Comparison of ENCODE assay signal across 21 cellular contexts in the genomic region with DNA sequence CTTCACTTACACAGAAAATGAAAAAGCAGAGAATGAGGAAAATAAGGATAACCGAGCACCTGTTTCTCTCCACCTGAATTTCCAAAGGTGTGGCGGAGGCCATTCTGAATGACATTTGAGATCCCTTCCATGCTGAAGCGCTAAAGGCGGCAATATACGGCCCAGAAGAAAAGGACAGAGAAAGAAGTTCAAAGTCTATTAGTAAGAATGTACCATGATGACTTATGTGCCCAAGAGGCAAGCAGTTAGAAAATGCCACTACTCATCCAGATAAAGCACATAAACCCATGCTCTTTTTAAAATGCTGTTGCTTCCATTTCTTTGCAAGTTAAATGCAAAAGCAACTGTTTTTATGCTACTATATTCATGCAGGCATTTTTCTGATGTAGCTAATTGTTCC. TPM values are rescaled to one million over a fixed set of nuclear protein-coding genes. Genes with fewer than 3 reads are reported as not detected.
A peak's percentile ranks its signal among the peaks of the same experiment; 100 is the strongest.
DNase-seq lines count a peak whose midpoint lies in the region; ATAC-seq and TF ChIP-seq lines count a peak whose summit lies in the region.
"Had no signal": no experiment of that assay in that cellular context is flagged by ENCODE, and none has a peak within 500 bp of the region (broad histone marks: within the 10 kb centered on the region; RNA-seq: fewer than 3 reads in every experiment).

No MANE protein-coding gene starts in this region.

- H4K20me1 ChIP-seq in GM23248 (ENCODE audit: insufficient read depth): no peaks in the 10 kb centered on the region

- H3K36me3 ChIP-seq in GM23248 (ENCODE audit: low read depth) (peaks cover 21% of the 10 kb centered on the region; the same call in 1 of the 2 replicates), Panc1 (ENCODE audit: control insufficient read depth, insufficient read depth, low read length) (peaks cover 13% of the 10 kb centered on the region; the same call in 1 of the 2 replicates), esophagus muscularis mucosa (peaks cover 0 to 20% (median 4%) of the 10 kb centered on the region in 4 donors), psoas muscle (ENCODE audit: insufficient read depth in 1 of 2, low read depth in 1 of 2) (peaks cover 5 to 49% of the 10 kb centered on the region in 2 donors)

- H3K9ac ChIP-seq in GM23248: peak overlapping the region; percentile 48

- no peak for TF ChIP-seq POLR2A in esophagus muscularis mucosa (IDR thresholded peaks at IDR 0.05; ENCODE audit: low read depth)

- BruUV-seq in Panc1 (replicated peaks; lab: Mats Ljungman, UMichigan): no TSS peak

- POLR2A ChIA-PET in Panc1 (lab: Charles Lee): interaction anchor here (0.7 kb wide), 1 partner anchor 9 kb away, joined by 3 read pairs; no protein-coding TSS in a partner anchor

- WGBS in GM23248 (ENCODE audit: low coverage in 1 of 2, low lambda C conversion rate in 2 of 2, missing lambda C conversion rate in 2 of 2), 2 experiments: 97 to 98% methylated on average over 5 of the region's 5 CpGs
- 99% methylated on average over 5 of the region's 5 CpGs for WGBS in esophagus muscularis mucosa
- WGBS in psoas muscle, 3 donors: 88 to 98% (median 97%) methylated on average over 5 of the region's 5 CpGs

- TF ChIP-seq CTCF in Panc1 (IDR thresholded peaks at IDR 0.05) (no peak), esophagus muscularis mucosa (IDR thresholded peaks at IDR 0.05) (no peak), psoas muscle (IDR thresholded peaks at IDR 0.05) (no peak)

- peak overlapping the region; percentile 78 for H3K4me2 ChIP-seq in GM23248 (ENCODE audit: unreplicated experiment)

- in situ Hi-C loops in GM23248 (cut with MboI): loop anchor here (25.0 kb wide), 1 partner anchor 227 kb away; no protein-coding TSS in a partner anchor
- in situ Hi-C loops in Panc1 (cut with HindIII; ENCODE audit: low pct_unique_long_range_greater_than_20kb, low sequenced_read_pairs): no loop called here

- peak overlapping the region; percentile 91 for H3K27ac ChIP-seq in GM23248
- peak overlapping the region; percentile 99 for H3K27ac ChIP-seq in Panc1 (ENCODE audit: low read length)
- H3K27ac ChIP-seq in esophagus muscularis mucosa (replicated peaks in 1 of 4): peak overlapping the region; percentile 19 to 62 (median 40)
- peak overlapping the region; percentile 78 for H3K27ac ChIP-seq in psoas muscle

- H3K79me2 ChIP-seq in GM23248 (ENCODE audit: insufficient read depth): peaks cover 54% of the 10 kb centered on the region

- H3F3A ChIP-seq in GM23248 (ENCODE audit: insufficient read depth): peaks cover 79% of the 10 kb centered on the region

- H3K9me2 ChIP-seq in GM23248 (ENCODE audit: insufficient read depth): no peaks in the 10 kb centered on the region

- CTCF ChIA-PET in Panc1 (lab: Charles Lee): no interaction called here

- H2AFZ ChIP-seq in GM23248: no peak overlapping the region

- DNase-seq in GM23248 (no peak), Panc1 (ENCODE audit: low read depth, low spot score) (no peak), esophagus muscularis mucosa (ENCODE audit: extremely low spot score) (no peak), psoas muscle (no peak), NCI-H82 treated with DMSO at 0.1 percent for 48 hours (lab: John Stamatoyannopoulos, UW; ENCODE audit: unreplicated experiment) (no peak), T1000 (lab: John Stamatoyannopoulos, UW) (no peak)
- no peak for DNase-seq in activated CD8-positive, alpha-beta memory T cell treated with anti-CD3 and anti-CD28 coated beads, Interleukin-2, amount 50 U/mL, for 4 hours
- DNase-seq: activated CD8-positive, alpha-beta T cell treated with anti-CD3 and anti-CD28 coated beads for 36 hours; activated naive CD4-positive, alpha-beta T cell treated with anti-CD3 and anti-CD28 coated beads, Interleukin-2, amount 50 U/mL, for 16 hours; activated T-cell treated with anti-CD3 and anti-CD28 coated beads, Interleukin-2, amount 50 U/mL, for 4 hours; AML-193; cortex of kidney; DND-41; NCI-H524; nucleus accumbens; retina; SHP77 treated with DMSO at 0.1 percent for 48 hours; stimulated activated naive B cell treated with anti-CD40 and anti-IgM and Interleukin-4, amounts not matched to agents 10 μg/mL and 1 μg/mL and 100 μg/mL, for 72 hours; T-helper 2 cell; tibial artery had no signal

- H3K4me3 ChIP-seq in GM23248 (peak overlapping the region; percentile 17), Panc1 (ENCODE audit: low read depth in 2 of 2, low read length in 2 of 2) (no peak overlapping the region), esophagus muscularis mucosa (no peak overlapping the region), psoas muscle (no peak overlapping the region)
- H3K4me3 ChIP-seq: tibial artery had no signal

- H3K9me3 ChIP-seq in GM23248 (ENCODE audit: low read depth) (no peaks in the 10 kb centered on the region), Panc1 (ENCODE audit: control insufficient read depth, insufficient read depth, low read depth, low read length) (no peaks in the 10 kb centered on the region), esophagus muscularis mucosa (no peaks in the 10 kb centered on the region), psoas muscle (no peaks in the 10 kb centered on the region)
- H3K9me3 ChIP-seq: tibial artery had no signal

- intact Hi-C loops in Panc1 (cut with micrococcal nuclease; ENCODE audit: unreplicated experiment): loop anchor here (5.0 to 10.0 kb wide), 2 partner anchors 102 to 224 kb away; no protein-coding TSS in a partner anchor
- intact Hi-C loops in esophagus muscularis mucosa (cut with DNase I): no loop called here
- intact Hi-C loops in psoas muscle (cut with DNase I): loop anchor here in 1 of 2 donors (10.0 kb wide), 1 partner anchor 104 kb away; no protein-coding TSS in a partner anchor

- peaks cover 87% of the 10 kb centered on the region for H3K4me1 ChIP-seq in GM23248 (ENCODE audit: insufficient read depth)
- H3K4me1 ChIP-seq in Panc1 (ENCODE audit: control insufficient read depth, insufficient read depth, low read length): peaks cover 92% of the 10 kb centered on the region
- H3K4me1 ChIP-seq in esophagus muscularis mucosa: peaks cover 14 to 38% (median 28%) of the 10 kb centered on the region in 4 donors
- peaks cover 31% of the 10 kb centered on the region for H3K4me1 ChIP-seq in psoas muscle

- H3K27me3 ChIP-seq in GM23248 (replicated peaks; ENCODE audit: insufficient read depth): no peaks in the 10 kb centered on the region
- H3K27me3 ChIP-seq in Panc1 (ENCODE audit: control insufficient read depth, insufficient read depth, low read length): no peaks in the 10 kb centered on the region
- H3K27me3 ChIP-seq in esophagus muscularis mucosa: no peaks in the 10 kb centered on the region
- H3K27me3 ChIP-seq in psoas muscle (ENCODE audit: insufficient read depth in 3 of 3, low read length in 2 of 3): no peaks in the 10 kb centered on the region
- H3K27me3 ChIP-seq: tibial artery had no signal

- no peak for ATAC-seq in Panc1
- ATAC-seq in psoas muscle: no peak
- ATAC-seq in HG03196 (IDR thresholded peaks at IDR 0.05; ENCODE audit: unreplicated experiment): no peak
- ATAC-seq: activated CD8-positive, alpha-beta T cell treated with anti-CD3 and anti-CD28 coated beads for 36 hours; activated T-cell treated with anti-CD3 and anti-CD28 coated beads, Interleukin-2, amount 50 U/mL, for 4 hours; stimulated activated naive B cell treated with anti-CD40 and anti-IgM and Interleukin-4, amounts not matched to agents 10 μg/mL and 1 μg/mL and 100 μg/mL, for 72 hours had no signal

- no peak for TF ChIP-seq EP300 in esophagus muscularis mucosa (IDR thresholded peaks at IDR 0.05)

RNA-seq across cellular contexts. Expression of a gene that starts 37.2 kb away (rescaled TPM):
- total RNA-seq in GM23248 (2014; rRNA removed; shearing (Covaris generic)): 86.2 and 93.2 TPM in 2 replicates
- polyA plus RNA-seq in GM23248 (2016; fragmentation: Nextera tagmentation; extraction: Ambion mirVana) (48.8 and 50.5 TPM in 2 replicates), psoas muscle (100 to 1,000 TPM in 2 of 3 donors, 10 to 100 TPM in 1; 69.0 to 240 (median 151) TPM)
- total RNA-seq in Panc1 (2021; ENCODE audit: unreplicated experiment) (51.1 TPM), esophagus muscularis mucosa (10 to 100 TPM; 40.4 to 58.2 (median 45.2) TPM), psoas muscle (100 to 1,000 TPM in 3 of 4 donors, 10 to 100 TPM in 1; 61.5 to 291 (median 181) TPM)
- polyA plus RNA-seq in Panc1 (2012; ENCODE audit: insufficient read length): 37.1 TPM

Comparison
In these comparisons a context has a peak if more than half of its experiments do, and no peak if none do; other contexts are left out.
1. H3K27ac ChIP-seq: peak in every context shown above with its lines; median percentile 99 in Panc1; 91 in GM23248; 78 in psoas muscle; 40 in esophagus muscularis mucosa.